Comparison of ENCODE assay signal across 11 cellular contexts in genomic region chr1:204149635-204150565, GRCh38. TPM values are rescaled to one million over a fixed set of nuclear protein-coding genes. Genes with fewer than 3 reads are reported as not detected.
DNase-seq lines count a peak whose midpoint lies in the region; ATAC-seq and TF ChIP-seq lines count a peak whose summit lies in the region.
"Had no signal": no experiment of that assay in that cellular context is flagged by ENCODE, and none has a peak within 500 bp of the region (broad histone marks: within the 10 kb centered on the region; RNA-seq: fewer than 3 reads in every experiment).

No MANE protein-coding gene starts in this region.

- H3K27ac ChIP-seq in coronary artery: peak overlapping the region; percentile 84 to 87
- H3K27ac ChIP-seq in upper lobe of right lung: no peak overlapping the region
- H3K27ac ChIP-seq: SJSA1 had no signal

- no peak for DNase-seq in activated naive CD8-positive, alpha-beta T cell treated with anti-CD3 and anti-CD28 coated beads for 36 hours
- peak; percentile 87 for DNase-seq in coronary artery (ENCODE audit: low spot score)
- DNase-seq in naive thymus-derived CD8-positive, alpha-beta T cell: no peak
- DNase-seq in upper lobe of right lung: no peak
- no peak for DNase-seq in superior temporal gyrus (ENCODE audit: extremely low spot score)
- DNase-seq in activated CD8-positive, alpha-beta memory T cell treated with anti-CD3 and anti-CD28 coated beads, Interleukin-2, amount 50 U/mL, for 4 hours: no peak
- DNase-seq: GDM1, GOT3 had no signal

- peaks cover 12% of the 10 kb centered on the region for H3K4me1 ChIP-seq in upper lobe of right lung

- peaks cover 4% of the 10 kb centered on the region for H3K4me1 Mint-ChIP-seq in activated naive CD8-positive, alpha-beta T cell (ENCODE audit: low read depth)
- no peaks in the 10 kb centered on the region for H3K4me1 Mint-ChIP-seq in activated naive CD8-positive, alpha-beta T cell treated with anti-CD3 and anti-CD28 coated beads for 36 hours
- peaks cover 5 to 15% (median 7%) of the 10 kb centered on the region in 4 donors for H3K4me1 Mint-ChIP-seq in naive thymus-derived CD8-positive, alpha-beta T cell

- no peak for ATAC-seq in naive thymus-derived CD8-positive, alpha-beta T cell
- ATAC-seq in upper lobe of right lung: peak; percentile 3
- no peak for ATAC-seq in GM21381 (IDR thresholded peaks at IDR 0.05; ENCODE audit: unreplicated experiment)

- no peaks in the 10 kb centered on the region for H3K9me3 ChIP-seq in upper lobe of right lung
- H3K9me3 ChIP-seq: SJSA1 had no signal

- H3K36me3 ChIP-seq in upper lobe of right lung: no peaks in the 10 kb centered on the region

- intact Hi-C loops in upper lobe of right lung (cut with DNase I): no loop called here

- H3K27me3 ChIP-seq in upper lobe of right lung: no peaks in the 10 kb centered on the region
- H3K27me3 ChIP-seq: SJSA1 had no signal

- H3K36me3 Mint-ChIP-seq in activated naive CD8-positive, alpha-beta T cell: no peaks in the 10 kb centered on the region
- H3K36me3 Mint-ChIP-seq in activated naive CD8-positive, alpha-beta T cell treated with anti-CD3 and anti-CD28 coated beads for 36 hours: no peaks in the 10 kb centered on the region
- H3K36me3 Mint-ChIP-seq in naive thymus-derived CD8-positive, alpha-beta T cell: no peaks in the 10 kb centered on the region

- no peak for TF ChIP-seq CTCF in coronary artery (IDR thresholded peaks at IDR 0.05)
- TF ChIP-seq CTCF in upper lobe of right lung (IDR thresholded peaks at IDR 0.05): no peak

- H3K9me3 Mint-ChIP-seq in activated naive CD8-positive, alpha-beta T cell (ENCODE audit: low read depth): no peaks in the 10 kb centered on the region
- H3K9me3 Mint-ChIP-seq in activated naive CD8-positive, alpha-beta T cell treated with anti-CD3 and anti-CD28 coated beads for 36 hours: no peaks in the 10 kb centered on the region
- no peaks in the 10 kb centered on the region for H3K9me3 Mint-ChIP-seq in naive thymus-derived CD8-positive, alpha-beta T cell

- POLR2A ChIA-PET in naive thymus-derived CD8-positive, alpha-beta T cell (lab: Charles Lee): interaction anchor here (0.6 kb wide), 1 partner anchor 346 kb away, joined by 4 read pairs; no protein-coding TSS in a partner anchor

- no peak overlapping the region for H3K27ac Mint-ChIP-seq in activated naive CD8-positive, alpha-beta T cell
- H3K27ac Mint-ChIP-seq in activated naive CD8-positive, alpha-beta T cell treated with anti-CD3 and anti-CD28 coated beads for 36 hours: no peak overlapping the region
- peak overlapping the region in 8 of 10 donors; percentile 48 to 87 (median 71) for H3K27ac Mint-ChIP-seq in naive thymus-derived CD8-positive, alpha-beta T cell

- H3K27me3 Mint-ChIP-seq in activated naive CD8-positive, alpha-beta T cell: no peaks in the 10 kb centered on the region
- H3K27me3 Mint-ChIP-seq in activated naive CD8-positive, alpha-beta T cell treated with anti-CD3 and anti-CD28 coated beads for 36 hours: peaks cover 5% of the 10 kb centered on the region
- no peaks in the 10 kb centered on the region for H3K27me3 Mint-ChIP-seq in naive thymus-derived CD8-positive, alpha-beta T cell

- peak overlapping the region; percentile 78 for H3K4me3 Mint-ChIP-seq in activated naive CD8-positive, alpha-beta T cell
- H3K4me3 Mint-ChIP-seq in activated naive CD8-positive, alpha-beta T cell treated with anti-CD3 and anti-CD28 coated beads for 36 hours: no peak overlapping the region
- H3K4me3 Mint-ChIP-seq in naive thymus-derived CD8-positive, alpha-beta T cell: peak overlapping the region; percentile 69 to 88 (median 70)

- H3K4me3 ChIP-seq in coronary artery (peak overlapping the region; percentile 85), upper lobe of right lung (no peak overlapping the region)
- H3K4me3 ChIP-seq: SJSA1 had no signal

RNA-seq across cellular contexts. Expression of gene ETNK2, which starts 1.9 kb away (rescaled TPM):
- 1 to 10 TPM; 1.5 to 1.7 TPM for total RNA-seq in activated naive CD8-positive, alpha-beta T cell treated with anti-CD3 and anti-CD28 coated beads for 36 hours
- 1 to 10 TPM; 4.2 to 5.2 TPM for total RNA-seq in naive thymus-derived CD8-positive, alpha-beta T cell
- polyA plus RNA-seq in naive thymus-derived CD8-positive, alpha-beta T cell: 1 to 10 TPM; 3.8 to 4.2 (median 4.2) TPM
- 3.6 TPM for total RNA-seq in upper lobe of right lung

RNA-seq across cellular contexts. Expression of gene REN, which starts 16.2 kb away (rescaled TPM):
- total RNA-seq in activated naive CD8-positive, alpha-beta T cell treated with anti-CD3 and anti-CD28 coated beads for 36 hours: not detected
- not detected for total RNA-seq in naive thymus-derived CD8-positive, alpha-beta T cell
- not detected for polyA plus RNA-seq in naive thymus-derived CD8-positive, alpha-beta T cell
- 0.81 TPM for total RNA-seq in upper lobe of right lung
- total RNA-seq: SJSA1 had no signal

RNA-seq across cellular contexts. Expression of gene KISS1, which starts 46.4 kb away (rescaled TPM):
- not detected for total RNA-seq in activated naive CD8-positive, alpha-beta T cell treated with anti-CD3 and anti-CD28 coated beads for 36 hours
- not detected for total RNA-seq in naive thymus-derived CD8-positive, alpha-beta T cell
- not detected for polyA plus RNA-seq in naive thymus-derived CD8-positive, alpha-beta T cell
- 2.9 TPM for total RNA-seq in upper lobe of right lung

Comparison
In these comparisons a context has a peak if more than half of its experiments do, and no peak if none do; other contexts are left out.
1. H3K27ac Mint-ChIP-seq: peak in naive thymus-derived CD8-positive, alpha-beta T cell (8 of 10); none in activated naive CD8-positive, alpha-beta T cell (single experiment) and activated naive CD8-positive, alpha-beta T cell treated with anti-CD3 and anti-CD28 coated beads for 36 hours (single experiment).